Comparison of ENCODE assay signal across 13 cellular contexts in genomic region chr15:38048001-38048455, GRCh38.
DNase-seq lines count a peak whose midpoint lies in the region; ATAC-seq, FAIRE-seq and TF ChIP-seq lines count a peak whose summit lies in the region.
"Had no signal": no experiment of that assay in that cellular context is flagged by ENCODE, and none has a peak within 500 bp of the region (broad histone marks: within the 10 kb centered on the region; RNA-seq: fewer than 3 reads in every experiment).

No MANE protein-coding gene starts in this region.

- H3K27me3 ChIP-seq in H7 (ENCODE audit: control insufficient read depth, insufficient read depth, low read length) = no peaks in the 10 kb centered on the region

- no peak for FAIRE-seq in RCC 7860 (lab: Jason Lieb, UNC)

- ATAC-seq in GM18505 (IDR thresholded peaks at IDR 0.05; ENCODE audit: unreplicated experiment) (peak; percentile 64), GM19397 (IDR thresholded peaks at IDR 0.05; ENCODE audit: unreplicated experiment) (peak; percentile 70), HG03039 (IDR thresholded peaks at IDR 0.05; ENCODE audit: unreplicated experiment) (peak; percentile 59), Right ventricle myocardium superior (ENCODE audit: poor library complexity) (no peak), HG03025 (IDR thresholded peaks at IDR 0.05; ENCODE audit: low FRiP score, unreplicated experiment) (no peak)

- H3K4me3 ChIP-seq in H7 (ENCODE audit: insufficient read depth, low read depth, low read length) = no peak overlapping the region

- TF ChIP-seq POLR2A in GM18505 (IDR thresholded peaks at IDR 0.05; ENCODE audit: borderline replicate concordance, extremely low read depth, insufficient read depth, insufficient read length) = no peak

- DNase-seq in RCC 7860 (ENCODE audit: low spot score) (peak; percentile 16), Right ventricle myocardium superior (no peak), H7 (no peak), hepatic stellate cell (ENCODE audit: low spot score) (no peak)
- DNase-seq: activated CD8-positive, alpha-beta memory T cell treated with anti-CD3 and anti-CD28 coated beads, Interleukin-2, amount 50 U/mL, for 48 hours; islet precursor cell; NCI-H82; SHP77 treated with DMSO at 0.1 percent for 48 hours; stimulated activated CD4-positive, alpha-beta T cell treated with anti-CD3 and anti-CD28 coated beads, Interleukin-4, amount 100 ng/mL, for 24 hours had no signal

- H3K36me3 ChIP-seq in H7 (replicated peaks; ENCODE audit: control insufficient read depth, insufficient read depth, low read length) = no peaks in the 10 kb centered on the region

- intact Hi-C loops in Right ventricle myocardium superior (cut with DNase I) = no loop called here

Comparison
In these comparisons a context has a peak if more than half of its experiments do, and no peak if none do; other contexts are left out.
1. ATAC-seq: peak in GM18505 (single experiment), GM19397 (single experiment) and HG03039 (single experiment); none in Right ventricle myocardium superior (single experiment) and HG03025 (single experiment).